19 cellular contexts compared by ENCODE assay signal in the genomic region with DNA sequence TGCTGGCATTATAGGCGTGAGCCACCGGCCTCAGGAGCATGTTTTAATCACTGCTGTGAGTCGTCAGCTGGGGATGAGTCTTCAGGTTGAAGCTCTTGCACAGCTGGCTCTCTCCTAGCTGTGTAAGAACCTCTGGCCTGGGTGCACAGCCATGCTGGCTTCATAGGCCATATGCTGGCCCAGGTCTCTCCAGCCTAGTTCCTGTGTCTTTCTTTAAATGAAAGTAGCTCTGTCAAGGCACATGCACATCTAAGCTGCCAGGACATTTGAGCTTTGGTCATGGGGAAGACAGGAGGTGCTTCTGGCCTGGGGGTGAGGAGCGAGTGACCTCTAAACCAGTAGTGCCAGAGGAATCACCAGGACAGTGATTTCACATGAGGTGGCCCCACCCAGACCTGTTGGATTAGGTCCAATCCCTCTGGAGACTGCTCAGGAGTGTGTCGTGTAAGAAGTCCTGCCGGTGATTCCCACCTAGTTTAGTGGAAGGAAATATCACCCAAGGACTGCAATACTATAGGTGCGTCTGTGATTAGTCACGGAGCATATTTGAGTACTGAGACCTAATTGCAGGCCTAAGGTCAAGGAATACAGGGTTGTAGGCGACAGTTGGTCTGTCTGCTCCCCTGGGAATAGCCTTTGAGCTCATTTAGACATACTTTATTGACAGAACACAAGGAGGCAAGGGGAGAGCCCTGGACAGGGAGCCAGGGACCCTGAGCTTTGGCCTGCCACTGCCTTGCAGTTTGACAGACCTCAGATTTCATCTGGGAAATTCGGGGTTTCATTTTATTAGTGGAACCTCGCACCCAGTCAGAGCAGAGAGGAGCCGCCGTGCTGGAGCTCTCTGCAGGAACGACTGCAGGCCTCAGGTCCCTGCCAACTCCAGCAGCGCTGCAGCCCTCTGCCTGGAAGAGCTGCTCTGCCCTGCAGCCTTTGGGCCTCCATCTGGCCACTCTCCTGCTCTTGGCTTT.
DNase-seq lines count a peak whose midpoint lies in the region; ATAC-seq and TF ChIP-seq lines count a peak whose summit lies in the region.
"Had no signal": no experiment of that assay in that cellular context is flagged by ENCODE, and none has a peak within 500 bp of the region (broad histone marks: within the 10 kb centered on the region; RNA-seq: fewer than 3 reads in every experiment).

No MANE protein-coding gene starts in this region.

- H3K79me2 ChIP-seq in GM23338 (replicated peaks; ENCODE audit: insufficient read depth) (no peaks in the 10 kb centered on the region; the same call in 1 of the 2 replicates), PC-3 (ENCODE audit: low read length) (no peaks in the 10 kb centered on the region)

- no peak for DNase-seq in GM23338 (ENCODE audit: low spot score)
- DNase-seq in PC-3, result peak; percentile 95
- peak; percentile 58 for DNase-seq in epithelial cell of esophagus (ENCODE audit: low read depth)
- peak; percentile 87 to 95 for DNase-seq in gastrocnemius medialis
- DNase-seq in activated CD4-positive, alpha-beta T cell treated with anti-CD3 and anti-CD28 coated beads, Interleukin-2, amount 50 U/mL, for 1 hour, result no peak
- DNase-seq in activated effector memory CD4-positive, alpha-beta T cell treated with anti-CD3 and anti-CD28 coated beads, Interleukin-2, amount 50 U/mL, for 16 hours, result no peak
- DNase-seq: activated CD4-positive, alpha-beta memory T cell treated with anti-CD3 and anti-CD28 coated beads for 36 hours; activated T-cell treated with anti-CD3 and anti-CD28 coated beads, Interleukin-2, amount 50 U/mL, for 4 hours; dermis blood vessel endothelial cell; hypothalamus; kidney glomerular epithelial cell; midbrain; NCI-H2029; NCI-H510A treated with DMSO at 0.1 percent for 48 hours had no signal

- peak; percentile 47 to 69 for TF ChIP-seq POLR2A in gastrocnemius medialis (IDR thresholded peaks at IDR 0.05)

- in situ Hi-C loops in gastrocnemius medialis (cut with MboI; ENCODE audit: low sequenced_read_pairs in 4 of 4), result loop anchor here in 3 of 4 donors (5.0 kb wide), 1 partner anchor 75 kb away; no protein-coding TSS in a partner anchor

- H3K27ac ChIP-seq in GM23338 (ENCODE audit: low read depth) (0 out of 2 replicates have a peak overlapping the region, but pooled peaks have one; percentile 9), PC-3 (ENCODE audit: low read length) (peak overlapping the region; percentile 94), gastrocnemius medialis (peak overlapping the region; percentile 88 to 91 (median 89))
- H3K27ac ChIP-seq: neutrophil had no signal

- H3K4me1 ChIP-seq in GM23338 (ENCODE audit: insufficient read depth), result peaks cover 2% of the 10 kb centered on the region; the same call in 1 of the 2 replicates
- H3K4me1 ChIP-seq in PC-3 (ENCODE audit: insufficient read depth, low read length), result peaks cover 24% of the 10 kb centered on the region
- H3K4me1 ChIP-seq in gastrocnemius medialis, result peaks cover 23% of the 10 kb centered on the region in 2 donors

- no peaks in the 10 kb centered on the region for H3K27me3 ChIP-seq in GM23338 (ENCODE audit: insufficient read depth)
- no peaks in the 10 kb centered on the region for H3K27me3 ChIP-seq in PC-3 (ENCODE audit: low read length)
- no peaks in the 10 kb centered on the region for H3K27me3 ChIP-seq in gastrocnemius medialis
- H3K27me3 ChIP-seq: neutrophil had no signal

- no peak overlapping the region for H3K4me3 Mint-ChIP-seq in GM23338
- H3K4me3 Mint-ChIP-seq: activated CD4-positive, alpha-beta memory T cell treated with anti-CD3 and anti-CD28 coated beads for 36 hours; activated T-cell treated with anti-CD3 and anti-CD28 coated beads, Interleukin-2, amount 50 U/mL, for 4 hours; stimulated activated naive CD8-positive, alpha-beta T cell treated with anti-CD3 and anti-CD28 coated beads, Interleukin-15, Interleukin-2, amounts not matched to agents 100 ng/mL and 50 ng/mL, for 24 hours had no signal

- CTCF ChIA-PET in PC-3 (lab: Charles Lee), result interaction anchor here (1.0 kb wide), 1 partner anchor 75 kb away, joined by 3 read pairs; no protein-coding TSS in a partner anchor

- no peak overlapping the region for H3K4me2 ChIP-seq in GM23338
- H3K4me2 ChIP-seq in PC-3 (ENCODE audit: low read length), result peak overlapping the region; percentile 56

- peaks cover 14% of the 10 kb centered on the region; the same call in 1 of the 2 replicates for H3F3A ChIP-seq in GM23338 (replicated peaks; ENCODE audit: low read depth)
- no peaks in the 10 kb centered on the region for H3F3A ChIP-seq in PC-3 (ENCODE audit: low read length, unreplicated experiment)

- no peaks in the 10 kb centered on the region for H3K9me2 ChIP-seq in GM23338 (ENCODE audit: insufficient read depth)
- no peaks in the 10 kb centered on the region for H3K9me2 ChIP-seq in PC-3 (replicated peaks; ENCODE audit: low read length)

- peaks cover 18% of the 10 kb centered on the region; the same call in 1 of the 2 replicates for H3K36me3 ChIP-seq in GM23338 (ENCODE audit: insufficient read depth)
- H3K36me3 ChIP-seq in PC-3 (ENCODE audit: low read depth, low read length), result peaks cover 5% of the 10 kb centered on the region; the same call in 1 of the 2 replicates
- H3K36me3 ChIP-seq in gastrocnemius medialis, result peaks cover 0 to 63% of the 10 kb centered on the region in 2 donors

- ATAC-seq in GM23338 (no peak), PC-3 (peak; percentile 87), gastrocnemius medialis (peak; percentile 84 to 85), GM19324 (IDR thresholded peaks at IDR 0.05; ENCODE audit: low FRiP score, unreplicated experiment) (no peak)
- no peak for ATAC-seq in activated CD4-positive, CD25-positive, alpha-beta regulatory T cell treated with anti-CD3 and anti-CD28 coated beads, Interleukin-2, amount 50 U/mL, for 24 hours
- ATAC-seq: activated naive CD4-positive, alpha-beta T cell treated with anti-CD3 and anti-CD28 coated beads, Interleukin-2, amount 50 U/mL, for 72 hours; activated T-cell treated with anti-CD3 and anti-CD28 coated beads, Interleukin-2, amount 50 U/mL, for 4 hours had no signal

- POLR2A ChIA-PET in PC-3 (lab: Charles Lee; ENCODE audit: unreplicated experiment), result interaction anchor here (0.5 kb wide), 1 partner anchor 67 kb away, joined by 6 read pairs; no protein-coding TSS in a partner anchor

- H4K20me1 ChIP-seq in GM23338 (replicated peaks; ENCODE audit: insufficient read depth) (no peaks in the 10 kb centered on the region), PC-3 (ENCODE audit: low read length) (no peaks in the 10 kb centered on the region)

- H3K4me1 Mint-ChIP-seq in GM23338, result peaks cover 5% of the 10 kb centered on the region; the same call in 2 of the 3 replicates

- H3K9me3 Mint-ChIP-seq in GM23338, result no peaks in the 10 kb centered on the region
- H3K9me3 Mint-ChIP-seq: activated CD4-positive, alpha-beta memory T cell treated with anti-CD3 and anti-CD28 coated beads for 36 hours; activated naive CD4-positive, alpha-beta T cell treated with anti-CD3 and anti-CD28 coated beads, Interleukin-2, amount 50 U/mL, for 72 hours; activated T-cell treated with anti-CD3 and anti-CD28 coated beads, Interleukin-2, amount 50 U/mL, for 4 hours; stimulated activated naive CD8-positive, alpha-beta T cell treated with anti-CD3 and anti-CD28 coated beads, Interleukin-15, Interleukin-2, amounts not matched to agents 100 ng/mL and 50 ng/mL, for 24 hours had no signal

- no peaks in the 10 kb centered on the region for H3K27me3 Mint-ChIP-seq in GM23338 (ENCODE audit: insufficient read depth, low read depth, poor library complexity)
- H3K27me3 Mint-ChIP-seq: activated CD4-positive, alpha-beta memory T cell treated with anti-CD3 and anti-CD28 coated beads for 36 hours; stimulated activated naive CD8-positive, alpha-beta T cell treated with anti-CD3 and anti-CD28 coated beads, Interleukin-15, Interleukin-2, amounts not matched to agents 100 ng/mL and 50 ng/mL, for 24 hours had no signal

- H3K4me3 ChIP-seq in GM23338 (no peak overlapping the region), PC-3 (ENCODE audit: low read length) (no peak overlapping the region), epithelial cell of esophagus (ENCODE audit: low read length) (no peak overlapping the region), gastrocnemius medialis (no peak overlapping the region)

- H3K9me3 ChIP-seq in PC-3 (ENCODE audit: low read length) (no peaks in the 10 kb centered on the region), gastrocnemius medialis (no peaks in the 10 kb centered on the region)
- H3K9me3 ChIP-seq: neutrophil had no signal

- no TSS peak for BruUV-seq in PC-3 (replicated peaks; lab: Mats Ljungman, UMichigan)

- H2AFZ ChIP-seq in GM23338 (no peak overlapping the region), PC-3 (ENCODE audit: low read length) (peak overlapping the region; percentile 8; the same call in 1 of the 2 replicates)

- H3K36me3 Mint-ChIP-seq in GM23338 (ENCODE audit: low read depth), result peaks cover 30% of the 10 kb centered on the region
- H3K36me3 Mint-ChIP-seq: activated naive CD4-positive, alpha-beta T cell treated with anti-CD3 and anti-CD28 coated beads, Interleukin-2, amount 50 U/mL, for 72 hours had no signal

- H3K27ac Mint-ChIP-seq in GM23338, result no peak overlapping the region
- H3K27ac Mint-ChIP-seq: activated CD4-positive, alpha-beta memory T cell treated with anti-CD3 and anti-CD28 coated beads for 36 hours; activated naive CD4-positive, alpha-beta T cell treated with anti-CD3 and anti-CD28 coated beads, Interleukin-2, amount 50 U/mL, for 72 hours; stimulated activated naive CD8-positive, alpha-beta T cell treated with anti-CD3 and anti-CD28 coated beads, Interleukin-15, Interleukin-2, amounts not matched to agents 100 ng/mL and 50 ng/mL, for 24 hours had no signal

- peak overlapping the region; percentile 67 for H3K9ac ChIP-seq in PC-3 (ENCODE audit: low read length)

- intact Hi-C loops in PC-3 (cut with micrococcal nuclease) (no loop called here), gastrocnemius medialis (cut with DNase I; ENCODE audit: low total_unique reads) (loop anchor here (2.0 kb wide), 1 partner anchor 56 kb away; no protein-coding TSS in a partner anchor)

- TF ChIP-seq CTCF in GM23338 (conservative IDR thresholded peaks at IDR 0.05; ENCODE audit: low read depth in 2 of 2) (no peak), PC-3 (conservative IDR thresholded peaks at IDR 0.05; ENCODE audit: low read depth, low read length) (no peak), epithelial cell of esophagus (IDR thresholded peaks at IDR 0.05; ENCODE audit: insufficient read depth, low read depth, low read length, missing control alignments) (no peak), gastrocnemius medialis (IDR thresholded peaks at IDR 0.05 in 4 of 5, conservative IDR thresholded peaks at IDR 0.05 in 1 of 5) (no peak)

TF ChIP-seq in GM23338, 12 proteins besides CTCF, POLR2A, EP300 and RAD21:
- no peak for TF ChIP-seq EZH2phosphoT487 (IDR thresholded peaks at IDR 0.05; ENCODE audit: unreplicated experiment)
TF ChIP-seq in GM23338: peak in this region for 0.

Comparison
In these comparisons a context has a peak if more than half of its experiments do, and no peak if none do; other contexts are left out.
1. ATAC-seq: peak in PC-3 (single experiment) and gastrocnemius medialis (2 of 2); none in GM23338 (single experiment), GM19324 (single experiment) and activated CD4-positive, CD25-positive, alpha-beta regulatory T cell treated with anti-CD3 and anti-CD28 coated beads, Interleukin-2, amount 50 U/mL, for 24 hours (0 of 2).
2. DNase-seq: peak in PC-3 (single experiment), epithelial cell of esophagus (single experiment) and gastrocnemius medialis (2 of 2); none in GM23338 (single experiment), activated CD4-positive, alpha-beta T cell treated with anti-CD3 and anti-CD28 coated beads, Interleukin-2, amount 50 U/mL, for 1 hour (single experiment) and activated effector memory CD4-positive, alpha-beta T cell treated with anti-CD3 and anti-CD28 coated beads, Interleukin-2, amount 50 U/mL, for 16 hours (single experiment).
3. H3K27ac ChIP-seq: peak in every context shown above with its lines; median percentile 94 in PC-3; 89 in gastrocnemius medialis; 9 in GM23338.